ENCODE assay signal across 12 cellular contexts in genomic region chr2:33426666-33427231, GRCh38. TPM values are rescaled to one million over a fixed set of nuclear protein-coding genes. Genes with fewer than 3 reads are reported as not detected.
DNase-seq lines count a peak whose midpoint lies in the region; ATAC-seq and FAIRE-seq lines count a peak whose summit lies in the region.
"Had no signal": no experiment of that assay in that cellular context is flagged by ENCODE, and none has a peak within 500 bp of the region (broad histone marks: within the 10 kb centered on the region; RNA-seq: fewer than 3 reads in every experiment).

No MANE protein-coding gene starts in this region.

- no peaks in the 10 kb centered on the region for H3K36me3 ChIP-seq in small intestine (ENCODE audit: control insufficient read depth in 2 of 2, insufficient read depth in 2 of 2, low read length in 2 of 2)

- WGBS in small intestine, 3 donors, result 50 to 75% (median 60%) methylated on average over 3 of the region's 3 CpGs

- H3K27ac ChIP-seq in small intestine (ENCODE audit: low read depth in 1 of 2, low read length in 1 of 2), result no peak overlapping the region

- no peak for ATAC-seq in HG03521 (IDR thresholded peaks at IDR 0.05; ENCODE audit: unreplicated experiment)

- no peak overlapping the region for H3K4me3 ChIP-seq in small intestine (ENCODE audit: low read depth in 1 of 2, low read length in 2 of 2)

- peak; percentile 2 for DNase-seq in NCI-H2107 treated with DMSO at 0.1 percent for 48 hours (lab: John Stamatoyannopoulos, UW; ENCODE audit: unreplicated experiment)
- no peak for DNase-seq in NCI-H2107 (lab: John Stamatoyannopoulos, UW)
- DNase-seq in RPMI7951 (ENCODE audit: low read depth), result peak; percentile 84
- DNase-seq in fibroblast of the conjunctiva (ENCODE audit: low read depth), result peak; percentile 83
- DNase-seq in small intestine, result peak; percentile 17
- DNase-seq in central memory CD4-positive, alpha-beta T cell, result no peak
- DNase-seq in stimulated activated CD4-positive, alpha-beta T cell treated with anti-CD3 and anti-CD28 coated beads, Interleukin-2, amount 100 ng/mL, for 48 hours, result no peak
- DNase-seq: activated T-cell treated with anti-CD3 and anti-CD28 coated beads, Interleukin-2, amount 50 U/mL, for 24 hours; NCI-H146; retina; T-helper 2 cell had no signal

- H3K9me3 ChIP-seq in small intestine (ENCODE audit: control insufficient read depth, low read depth), result no peaks in the 10 kb centered on the region

- no peaks in the 10 kb centered on the region for H3K4me1 ChIP-seq in small intestine (ENCODE audit: control insufficient read depth in 2 of 2, insufficient read depth in 1 of 2, low read depth in 1 of 2, low read length in 1 of 2)

- no peak for FAIRE-seq in small intestine (lab: Jason Lieb, UNC)

- no peaks in the 10 kb centered on the region for H3K27me3 ChIP-seq in small intestine (ENCODE audit: control insufficient read depth in 2 of 2, insufficient read depth in 2 of 2, low read length in 2 of 2)

RNA-seq across cellular contexts. Expression of gene RASGRP3, which starts 49.7 kb away (rescaled TPM):
- 13.4 and 18.4 TPM in 2 replicates for total RNA-seq in RPMI7951 (2014; rRNA removed; shearing (Covaris generic))
- 1 to 10 TPM; 1.6 to 3.9 (median 3.8) TPM for polyA plus RNA-seq in small intestine

Comparison
In these comparisons a context has a peak if more than half of its experiments do, and no peak if none do; other contexts are left out.
1. DNase-seq: peak in NCI-H2107 treated with DMSO at 0.1 percent for 48 hours (single experiment), RPMI7951 (single experiment), fibroblast of the conjunctiva (single experiment) and small intestine (single experiment); none in NCI-H2107 (single experiment), central memory CD4-positive, alpha-beta T cell (single experiment) and stimulated activated CD4-positive, alpha-beta T cell treated with anti-CD3 and anti-CD28 coated beads, Interleukin-2, amount 100 ng/mL, for 48 hours (0 of 2).